In the genomic region with DNA sequence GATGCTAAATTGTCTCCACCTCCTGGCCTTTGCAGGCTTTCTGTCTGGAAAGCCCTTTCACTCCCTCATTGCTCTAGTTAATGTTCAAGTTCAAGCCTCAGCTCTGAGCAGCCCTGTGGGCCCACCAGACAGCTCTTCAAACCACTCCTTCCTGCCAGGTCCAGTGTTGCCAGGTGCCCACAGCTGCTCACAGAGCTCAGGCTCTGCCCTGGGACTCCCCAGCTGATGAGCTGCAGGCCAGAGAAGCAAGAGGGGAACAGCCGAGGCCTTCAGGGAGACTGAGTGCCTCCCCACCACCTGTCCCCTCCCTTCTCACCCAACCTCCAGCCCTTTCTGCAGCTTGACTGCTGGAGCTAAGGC, we compare ENCODE assay signal across 1 cellular context.
TF ChIP-seq lines count a peak whose summit lies in the region.

No MANE protein-coding gene starts in this region.

TF ChIP-seq in SK-N-SH treated with all-trans-retinoic acid at 6 μM for 48 hours, 23 proteins besides CTCF, POLR2A, EP300 and RAD21 (continued from another document):
- TF ChIP-seq, protein P1, sequence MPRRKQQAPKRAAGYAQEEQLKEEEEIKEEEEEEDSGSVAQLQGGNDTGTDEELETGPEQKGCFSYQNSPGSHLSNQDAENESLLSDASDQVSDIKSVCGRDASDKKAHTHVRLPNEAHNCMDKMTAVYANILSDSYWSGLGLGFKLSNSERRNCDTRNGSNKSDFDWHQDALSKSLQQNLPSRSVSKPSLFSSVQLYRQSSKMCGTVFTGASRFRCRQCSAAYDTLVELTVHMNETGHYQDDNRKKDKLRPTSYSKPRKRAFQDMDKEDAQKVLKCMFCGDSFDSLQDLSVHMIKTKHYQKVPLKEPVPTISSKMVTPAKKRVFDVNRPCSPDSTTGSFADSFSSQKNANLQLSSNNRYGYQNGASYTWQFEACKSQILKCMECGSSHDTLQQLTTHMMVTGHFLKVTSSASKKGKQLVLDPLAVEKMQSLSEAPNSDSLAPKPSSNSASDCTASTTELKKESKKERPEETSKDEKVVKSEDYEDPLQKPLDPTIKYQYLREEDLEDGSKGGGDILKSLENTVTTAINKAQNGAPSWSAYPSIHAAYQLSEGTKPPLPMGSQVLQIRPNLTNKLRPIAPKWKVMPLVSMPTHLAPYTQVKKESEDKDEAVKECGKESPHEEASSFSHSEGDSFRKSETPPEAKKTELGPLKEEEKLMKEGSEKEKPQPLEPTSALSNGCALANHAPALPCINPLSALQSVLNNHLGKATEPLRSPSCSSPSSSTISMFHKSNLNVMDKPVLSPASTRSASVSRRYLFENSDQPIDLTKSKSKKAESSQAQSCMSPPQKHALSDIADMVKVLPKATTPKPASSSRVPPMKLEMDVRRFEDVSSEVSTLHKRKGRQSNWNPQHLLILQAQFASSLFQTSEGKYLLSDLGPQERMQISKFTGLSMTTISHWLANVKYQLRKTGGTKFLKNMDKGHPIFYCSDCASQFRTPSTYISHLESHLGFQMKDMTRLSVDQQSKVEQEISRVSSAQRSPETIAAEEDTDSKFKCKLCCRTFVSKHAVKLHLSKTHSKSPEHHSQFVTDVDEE (CRISPR knock-in tag; IDR thresholded peaks at IDR 0.05), result no peak
- TF ChIP-seq ARNTL (CRISPR knock-in tag; IDR thresholded peaks at IDR 0.05; ENCODE audit: borderline replicate concordance, low read depth), result no peak
- TF ChIP-seq, protein P2, sequence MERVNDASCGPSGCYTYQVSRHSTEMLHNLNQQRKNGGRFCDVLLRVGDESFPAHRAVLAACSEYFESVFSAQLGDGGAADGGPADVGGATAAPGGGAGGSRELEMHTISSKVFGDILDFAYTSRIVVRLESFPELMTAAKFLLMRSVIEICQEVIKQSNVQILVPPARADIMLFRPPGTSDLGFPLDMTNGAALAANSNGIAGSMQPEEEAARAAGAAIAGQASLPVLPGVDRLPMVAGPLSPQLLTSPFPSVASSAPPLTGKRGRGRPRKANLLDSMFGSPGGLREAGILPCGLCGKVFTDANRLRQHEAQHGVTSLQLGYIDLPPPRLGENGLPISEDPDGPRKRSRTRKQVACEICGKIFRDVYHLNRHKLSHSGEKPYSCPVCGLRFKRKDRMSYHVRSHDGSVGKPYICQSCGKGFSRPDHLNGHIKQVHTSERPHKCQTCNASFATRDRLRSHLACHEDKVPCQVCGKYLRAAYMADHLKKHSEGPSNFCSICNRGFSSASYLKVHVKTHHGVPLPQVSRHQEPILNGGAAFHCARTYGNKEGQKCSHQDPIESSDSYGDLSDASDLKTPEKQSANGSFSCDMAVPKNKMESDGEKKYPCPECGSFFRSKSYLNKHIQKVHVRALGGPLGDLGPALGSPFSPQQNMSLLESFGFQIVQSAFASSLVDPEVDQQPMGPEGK (CRISPR knock-in tag; IDR thresholded peaks at IDR 0.05; ENCODE audit: borderline replicate concordance), result no peak
